8 cellular contexts compared by ENCODE assay signal in the genomic region with DNA sequence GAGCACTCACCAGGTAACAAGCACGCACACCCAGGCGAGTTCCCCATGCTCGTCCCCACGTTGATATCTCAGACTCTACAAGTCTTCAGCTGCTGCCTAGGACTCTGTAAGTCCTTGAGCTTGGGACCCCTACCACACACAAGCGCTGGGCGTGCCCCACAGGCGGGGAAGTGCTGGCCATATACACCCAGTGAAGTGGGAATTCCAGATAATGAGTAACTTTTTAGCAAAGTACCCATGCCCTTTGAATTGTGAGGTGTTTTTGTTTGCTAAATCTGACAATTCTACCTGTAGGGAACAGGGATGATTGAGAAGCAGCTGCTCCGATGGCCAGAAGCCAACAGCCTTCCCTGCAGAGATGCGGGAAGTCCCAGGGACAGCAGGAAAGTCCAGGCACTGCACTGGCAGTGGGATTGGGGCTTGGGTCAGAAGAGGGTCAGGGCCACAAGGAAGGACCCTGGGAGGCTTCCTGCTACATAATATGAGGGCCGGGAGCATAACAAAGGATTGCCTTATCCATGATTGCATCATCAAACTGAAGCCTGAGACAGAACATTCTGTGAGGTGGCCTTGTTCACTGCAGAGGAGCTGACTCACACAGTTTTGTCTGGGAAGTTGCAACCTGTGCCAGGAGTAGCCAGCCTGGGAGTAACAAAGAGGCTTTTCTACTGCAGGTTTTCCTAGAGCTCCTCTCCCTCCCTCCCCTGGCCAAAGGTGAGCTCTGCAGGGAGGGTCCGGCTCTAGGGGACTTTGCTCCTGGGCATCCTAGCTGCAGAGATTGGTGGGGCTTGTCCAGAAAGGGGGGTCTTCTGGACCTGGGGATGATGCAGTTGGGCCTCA. TPM values are rescaled to one million over a fixed set of nuclear protein-coding genes. Genes with fewer than 3 reads are reported as not detected.
DNase-seq lines count a peak whose midpoint lies in the region; ATAC-seq lines count a peak whose summit lies in the region.

No MANE protein-coding gene starts in this region.

- H3K27ac ChIP-seq in muscle layer of duodenum (ENCODE audit: low read length): peak overlapping the region; percentile 53

- no peak overlapping the region for H3K4me3 Mint-ChIP-seq in T-cell

- H3K27me3 Mint-ChIP-seq in T-cell: peaks cover 15 to 19% of the 10 kb centered on the region in 2 donors

- CTCF ChIA-PET in T-cell (lab: Charles Lee): no interaction called here

- ATAC-seq in esophagus mucosa: peak; percentile 92
- ATAC-seq in T-cell (replicated peaks in 1 of 4): no peak

- H3K4me3 ChIP-seq in muscle layer of duodenum (ENCODE audit: low read depth in 1 of 2, low read length in 2 of 2): no peak overlapping the region

- POLR2A ChIA-PET in T-cell (lab: Charles Lee): no interaction called here

- H3K9me3 ChIP-seq in muscle layer of duodenum (ENCODE audit: control insufficient read depth in 1 of 2, low read length in 2 of 2): no peaks in the 10 kb centered on the region

- H3K4me1 Mint-ChIP-seq in T-cell: no peaks in the 10 kb centered on the region

- peaks cover 6% of the 10 kb centered on the region in 2 donors for H3K4me1 ChIP-seq in muscle layer of duodenum (ENCODE audit: control insufficient read depth in 1 of 2, insufficient read depth in 2 of 2, low read length in 2 of 2)

- H3K27me3 ChIP-seq in muscle layer of duodenum (ENCODE audit: low read depth, low read length): no peaks in the 10 kb centered on the region

- H3K36me3 ChIP-seq in muscle layer of duodenum (ENCODE audit: control insufficient read depth in 1 of 2, insufficient read depth in 2 of 2, low read length in 2 of 2): no peaks in the 10 kb centered on the region

- no peaks in the 10 kb centered on the region for H3K36me3 Mint-ChIP-seq in T-cell

- DNase-seq in AG08395 (ENCODE audit: low spot score): peak; percentile 91
- DNase-seq in NCI-H2196 (lab: John Stamatoyannopoulos, UW; ENCODE audit: unreplicated experiment): peak; percentile 13
- no peak for DNase-seq in NCI-H2029 treated with DMSO at 0.1 percent for 48 hours (lab: John Stamatoyannopoulos, UW)
- no peak for DNase-seq in T-cell
- no peak for DNase-seq in activated naive CD4-positive, alpha-beta T cell treated with anti-CD3 and anti-CD28 coated beads, Interleukin-2, amount 50 U/mL, for 16 hours
- DNase-seq in activated T-cell treated with anti-CD3 and anti-CD28 coated beads for 4 hours: no peak

- no peak overlapping the region for H3K27ac Mint-ChIP-seq in T-cell

- H3K9me3 Mint-ChIP-seq in T-cell: no peaks in the 10 kb centered on the region

RNA-seq across cellular contexts. Expression of a gene that starts 13.2 kb away (rescaled TPM):
- total RNA-seq in esophagus mucosa (22.9 TPM), T-cell (1 to 10 TPM in 3 of 5 donors, not detected in 2; 4.0 to 6.1 (median 4.4) TPM)

RNA-seq across cellular contexts. Expression of a gene that starts 17.8 kb away (rescaled TPM):
- total RNA-seq in esophagus mucosa: 0.28 TPM
- total RNA-seq in T-cell: 1 to 10 TPM in 1 of 5 donors, under 1 TPM in 2, not detected in 2; 0.92 to 1.1 (median 0.99) TPM

RNA-seq across cellular contexts. Expression of a gene that starts 37.8 kb away (rescaled TPM):
- total RNA-seq in esophagus mucosa: not detected
- total RNA-seq in T-cell: under 1 TPM in 1 of 5 donors, not detected in 4; 0.22 TPM

Comparison
In these comparisons a context has a peak if more than half of its experiments do, and no peak if none do; other contexts are left out.
1. DNase-seq: peak in AG08395 (single experiment) and NCI-H2196 (single experiment); none in NCI-H2029 treated with DMSO at 0.1 percent for 48 hours (single experiment), T-cell (0 of 34), activated naive CD4-positive, alpha-beta T cell treated with anti-CD3 and anti-CD28 coated beads, Interleukin-2, amount 50 U/mL, for 16 hours (single experiment) and activated T-cell treated with anti-CD3 and anti-CD28 coated beads for 4 hours (single experiment).